Comparison of ENCODE assay signal across 1 cellular context in genomic region chr11:115272925-115273324, GRCh38.
TF ChIP-seq lines count a peak whose summit lies in the region.

No MANE protein-coding gene starts in this region.

TF ChIP-seq in IMR-90, 13 proteins besides CTCF, POLR2A, EP300 and RAD21:
- TF ChIP-seq BHLHE40 (IDR thresholded peaks at IDR 0.05; ENCODE audit: low read depth, low read length) (no peak), SMC3 (IDR thresholded peaks at IDR 0.05; ENCODE audit: low read depth, low read length) (no peak)
